In genomic region chr14:23550827-23551265, GRCh38 we compare ENCODE assay signal across 9 cellular contexts. TPM values are rescaled to one million over a fixed set of nuclear protein-coding genes. Genes with fewer than 3 reads are reported as not detected.
DNase-seq lines count a peak whose midpoint lies in the region; ATAC-seq and TF ChIP-seq lines count a peak whose summit lies in the region.
"Had no signal": no experiment of that assay in that cellular context is flagged by ENCODE, and none has a peak within 500 bp of the region (broad histone marks: within the 10 kb centered on the region; RNA-seq: fewer than 3 reads in every experiment).

No MANE protein-coding gene starts in this region.

- POLR2A ChIA-PET in BJ (lab: Charles Lee): no interaction called here

- H3K4me3 ChIP-seq in BJ (ENCODE audit: low read depth, low read length) (peak overlapping the region; percentile 69), MG63 (peak overlapping the region; percentile 59)
- peak overlapping the region; percentile 66 for H3K4me3 ChIP-seq in effector memory CD4-positive, alpha-beta T cell (ENCODE audit: insufficient read depth, low read depth, low read length, poor library complexity, severe bottlenecking)

- no peak overlapping the region for H3K4me3 Mint-ChIP-seq in nephron
- H3K4me3 Mint-ChIP-seq: activated naive CD8-positive, alpha-beta T cell treated with anti-CD3 and anti-CD28 coated beads, Interleukin-2, amount 10 ng/mL, durations not matched to agents 7 days and 5 days had no signal

- peak overlapping the region; percentile 40 for H3K27ac ChIP-seq in effector memory CD4-positive, alpha-beta T cell (ENCODE audit: insufficient read depth, low read length, poor library complexity, severe bottlenecking)

- peaks cover 16% of the 10 kb centered on the region for H3K4me1 ChIP-seq in effector memory CD4-positive, alpha-beta T cell (ENCODE audit: control insufficient read depth, insufficient read depth, low read length, poor library complexity, severe bottlenecking)

- H3K9me3 Mint-ChIP-seq in nephron: no peaks in the 10 kb centered on the region
- H3K9me3 Mint-ChIP-seq: activated naive CD8-positive, alpha-beta T cell treated with anti-CD3 and anti-CD28 coated beads, Interleukin-2, amount 10 ng/mL, durations not matched to agents 7 days and 5 days had no signal

- peaks cover 8% of the 10 kb centered on the region for H3K4me1 Mint-ChIP-seq in nephron

- no peaks in the 10 kb centered on the region for H3K9me3 ChIP-seq in MG63
- H3K9me3 ChIP-seq in effector memory CD4-positive, alpha-beta T cell (ENCODE audit: control insufficient read depth, low read length): no peaks in the 10 kb centered on the region

- CTCF ChIA-PET in BJ (lab: Yijun Ruan, JAX): interaction anchor here (3.3 kb wide), 1 partner anchor 8 kb away, joined by 23 read pairs; no protein-coding TSS in a partner anchor

- no peaks in the 10 kb centered on the region for H3K36me3 Mint-ChIP-seq in nephron (ENCODE audit: low read depth)
- H3K36me3 Mint-ChIP-seq: activated naive CD8-positive, alpha-beta T cell treated with anti-CD3 and anti-CD28 coated beads, Interleukin-2, amount 10 ng/mL, durations not matched to agents 7 days and 5 days had no signal

- H3K27me3 Mint-ChIP-seq in nephron (ENCODE audit: low read depth): no peaks in the 10 kb centered on the region
- H3K27me3 Mint-ChIP-seq: activated naive CD8-positive, alpha-beta T cell treated with anti-CD3 and anti-CD28 coated beads, Interleukin-2, amount 10 ng/mL, durations not matched to agents 7 days and 5 days had no signal

- H3K36me3 ChIP-seq in BJ (ENCODE audit: control insufficient read depth, insufficient read depth, low read length): no peaks in the 10 kb centered on the region
- H3K36me3 ChIP-seq in MG63: no peaks in the 10 kb centered on the region
- no peaks in the 10 kb centered on the region for H3K36me3 ChIP-seq in effector memory CD4-positive, alpha-beta T cell (ENCODE audit: control insufficient read depth, insufficient read depth, low read length)

- peaks cover 2% of the 10 kb centered on the region; the same call in 1 of the 2 replicates for H3K27me3 ChIP-seq in BJ (ENCODE audit: control insufficient read depth, insufficient read depth, low read length)
- H3K27me3 ChIP-seq in MG63: no peaks in the 10 kb centered on the region
- peaks cover 15% of the 10 kb centered on the region for H3K27me3 ChIP-seq in effector memory CD4-positive, alpha-beta T cell (replicated peaks; ENCODE audit: control insufficient read depth, insufficient read depth, low read length, poor library complexity, severe bottlenecking)

- TF ChIP-seq CTCF in BJ (IDR thresholded peaks at IDR 0.05; ENCODE audit: insufficient read depth, low read depth, low read length): no peak
- no peak for TF ChIP-seq CTCF in nephron (IDR thresholded peaks at IDR 0.05; ENCODE audit: unreplicated experiment in 3 of 3)

- H3K27ac Mint-ChIP-seq in nephron: peak overlapping the region; percentile 8 to 93 (median 55)

- ATAC-seq in GM19351 (IDR thresholded peaks at IDR 0.05; ENCODE audit: unreplicated experiment) (no peak), HG02623 (IDR thresholded peaks at IDR 0.05; ENCODE audit: unreplicated experiment) (no peak), HG03457 (IDR thresholded peaks at IDR 0.05; ENCODE audit: unreplicated experiment) (no peak)

- DNase-seq in BJ (ENCODE audit: low read depth) (no peak), MG63 (peak; percentile 32), NCI-H128 (lab: John Stamatoyannopoulos, UW; ENCODE audit: unreplicated experiment) (no peak)
- no peak for DNase-seq in effector memory CD4-positive, alpha-beta T cell

RNA-seq across cellular contexts. Expression of gene ZFHX2, which starts 0.7 kb away (rescaled TPM):
- polyA plus RNA-seq in BJ (2011; rRNA removed): 0.28 and 0.32 TPM in 2 replicates
- polyA minus RNA-seq in BJ (2011; rRNA and poly(A)+ RNA removed): 1.4 and 1.9 TPM in 2 replicates
- total RNA-seq in MG63 (2014; rRNA removed; shearing (Covaris generic); ENCODE audit: low replicate concordance): not detected in 2 replicates

RNA-seq across cellular contexts. Expression of gene THTPA, which starts 5.2 kb away (rescaled TPM):
- polyA plus RNA-seq in BJ (2011; rRNA removed): 8.1 and 14.2 TPM in 2 replicates
- 6.7 and 12.1 TPM in 2 replicates for polyA minus RNA-seq in BJ (2011; rRNA and poly(A)+ RNA removed)
- total RNA-seq in MG63 (2014; rRNA removed; shearing (Covaris generic); ENCODE audit: low replicate concordance): 0.84 and 3.3 TPM in 2 replicates

RNA-seq across cellular contexts. Expression of gene AP1G2, which starts 16.7 kb away (rescaled TPM):
- polyA plus RNA-seq in BJ (2011; rRNA removed): 33.3 and 54.5 TPM in 2 replicates
- 32.1 and 48.5 TPM in 2 replicates for polyA minus RNA-seq in BJ (2011; rRNA and poly(A)+ RNA removed)
- total RNA-seq in MG63 (2014; rRNA removed; shearing (Covaris generic); ENCODE audit: low replicate concordance): 0.79 and 9.7 TPM in 2 replicates

RNA-seq across cellular contexts. Expression of gene JPH4, which starts 27.7 kb away (rescaled TPM):
- polyA plus RNA-seq in BJ (2011; rRNA removed): not detected in 2 replicates
- not detected in 2 replicates for polyA minus RNA-seq in BJ (2011; rRNA and poly(A)+ RNA removed)
- not detected in 2 replicates for total RNA-seq in MG63 (2014; rRNA removed; shearing (Covaris generic); ENCODE audit: low replicate concordance)
- total RNA-seq: activated naive CD8-positive, alpha-beta T cell treated with anti-CD3 and anti-CD28 coated beads, Interleukin-2, amount 10 ng/mL, durations not matched to agents 7 days and 5 days had no signal
